In genomic region chr10:16737420-16737819, GRCh38 we compare ENCODE assay signal across 37 cellular contexts.
A peak's percentile ranks its signal among the peaks of the same experiment; 100 is the strongest.
DNase-seq lines count a peak whose midpoint lies in the region; ATAC-seq, FAIRE-seq and TF ChIP-seq lines count a peak whose summit lies in the region.
"Had no signal": no experiment of that assay in that cellular context is flagged by ENCODE, and none has a peak within 500 bp of the region (broad histone marks: within the 10 kb centered on the region; RNA-seq: fewer than 3 reads in every experiment).

No MANE protein-coding gene starts in this region.

- H3K27me3 ChIP-seq in K562 (ENCODE audit: control insufficient read depth in 2 of 2, insufficient read depth in 2 of 2, low read length in 2 of 2), result no peaks in the 10 kb centered on the region
- H3K27me3 ChIP-seq: BE2C; BLaER1; BLaER1 treated with 17β-estradiol and CSF1 and Interleukin-3, amounts not matched to agents 10 nM and 100 nM had no signal

- no peak for DNase-seq in K562 (ENCODE audit: extremely low read depth in 1 of 4, low spot score in 3 of 4)
- no peak for DNase-seq in endothelial cell (ENCODE audit: low spot score)
- no peak for DNase-seq in frontal cortex (ENCODE audit: low spot score in 2 of 2)
- no peak for DNase-seq in kidney
- no peak for DNase-seq in activated CD4-positive, alpha-beta T cell treated with anti-CD3 and anti-CD28 coated beads, Interleukin-2, amount 50 U/mL, for 48 hours
- DNase-seq in DMS153 treated with DMSO at 0.1 percent for 48 hours (lab: John Stamatoyannopoulos, UW; ENCODE audit: unreplicated experiment), result no peak
- DNase-seq in stimulated activated CD4-positive, alpha-beta T cell treated with anti-CD3 and anti-CD28 coated beads, Interleukin-12 subunit alpha, Interleukin-12 subunit beta, amount 100 ng/mL, for 4 hours, result no peak
- no peak for DNase-seq in amniotic stem cell (lab: John Stamatoyannopoulos, UW)
- DNase-seq: 8988T; ACHN; AML-193; BE2C; C1 segment of cervical spinal cord; Caco-2; Calu3; CD4-positive, alpha-beta memory T cell; CD4-positive, alpha-beta T cell; CD4-positive, CD25-positive, alpha-beta regulatory T cell; CD8-positive, alpha-beta memory T cell; CD8-positive, alpha-beta T cell; COR-L47; DMS 273 treated with DMSO at 0.1 percent for 48 hours; DMS153; DMS53; DMS79; DMS79 treated with DMSO at 0.1 percent for 48 hours; DND-41; EL had no signal

- no peak overlapping the region for H3K4me3 ChIP-seq in K562
- no peak overlapping the region for H3K4me3 ChIP-seq in kidney (ENCODE audit: low read length in 2 of 2)
- H3K4me3 ChIP-seq: A549; BLaER1; BLaER1 treated with 17β-estradiol and CSF1 and Interleukin-3, amounts not matched to agents 10 nM and 100 nM had no signal

- H4K20me1 ChIP-seq in K562 (replicated peaks; ENCODE audit: control insufficient read depth, insufficient read depth, low read length), result no peaks in the 10 kb centered on the region
- H4K20me1 ChIP-seq: BLaER1; BLaER1 treated with 17β-estradiol and CSF1 and Interleukin-3, amounts not matched to agents 10 nM and 100 nM had no signal

- FAIRE-seq in K562 (lab: Jason Lieb, UNC), result no peak
- peak; percentile 53 for FAIRE-seq in frontal cortex (lab: Jason Lieb, UNC)
- peak; percentile 47 for FAIRE-seq in kidney (lab: Jason Lieb, UNC)
- FAIRE-seq: A204.1, A549, D721Med had no signal

- no peak overlapping the region for H3K27ac Mint-ChIP-seq in endothelial cell (ENCODE audit: unreplicated experiment)
- H3K27ac Mint-ChIP-seq: B cell; CD14-positive monocyte; CD4-positive, alpha-beta memory T cell; CD4-positive, alpha-beta T cell; CD4-positive, CD25-positive, alpha-beta regulatory T cell; CD8-positive, alpha-beta T cell had no signal

- no peak for ATAC-seq in K562
- ATAC-seq: A549; CD8-positive, alpha-beta T cell had no signal

- H3K36me3 ChIP-seq in K562 (ENCODE audit: control insufficient read depth, insufficient read depth, low read length) (no peaks in the 10 kb centered on the region), kidney (ENCODE audit: control insufficient read depth in 1 of 2, insufficient read depth in 2 of 2, low read length in 2 of 2) (peaks cover 0 to 2% of the 10 kb centered on the region in 2 donors)
- H3K36me3 ChIP-seq: BE2C had no signal

- in situ Hi-C loops in K562 (cut with MboI), result no loop called here

- POLR2A ChIA-PET in K562 (lab: Yijun Ruan, JAX), result no interaction called here

- H3K9me3 Mint-ChIP-seq in endothelial cell (ENCODE audit: unreplicated experiment), result no peaks in the 10 kb centered on the region

- no peaks in the 10 kb centered on the region for H3K27me3 Mint-ChIP-seq in endothelial cell (ENCODE audit: unreplicated experiment)
- H3K27me3 Mint-ChIP-seq: B cell; CD4-positive, alpha-beta memory T cell; CD4-positive, alpha-beta T cell; CD4-positive, CD25-positive, alpha-beta regulatory T cell; CD8-positive, alpha-beta memory T cell had no signal

- H3K36me3 Mint-ChIP-seq in endothelial cell (ENCODE audit: low read depth, unreplicated experiment), result peaks cover 23% of the 10 kb centered on the region

- TF ChIP-seq CTCF in K562 (IDR thresholded peaks at IDR 0.05 in 2 of 3, conservative IDR thresholded peaks at IDR 0.05 in 1 of 3; ENCODE audit: insufficient read depth in 2 of 3, low read depth in 1 of 3, low read length in 3 of 3) (no peak), endothelial cell (IDR thresholded peaks at IDR 0.05; ENCODE audit: unreplicated experiment) (no peak), kidney (IDR thresholded peaks at IDR 0.05; ENCODE audit: borderline replicate concordance, extremely low read depth, insufficient read depth) (no peak)

- no peaks in the 10 kb centered on the region for H3K4me1 Mint-ChIP-seq in endothelial cell (ENCODE audit: unreplicated experiment)
- H3K4me1 Mint-ChIP-seq: B cell had no signal

- BruUV-seq in K562 (replicated peaks; lab: Mats Ljungman, UMichigan), result no TSS peak

- H3K27ac ChIP-seq in K562 (ENCODE audit: extremely low read depth, low read depth, low read length) (no peak overlapping the region), kidney (ENCODE audit: low read depth in 2 of 2, low read length in 2 of 2) (no peak overlapping the region)
- H3K27ac ChIP-seq: 22Rv1; A549; BLaER1; BLaER1 treated with 17β-estradiol and CSF1 and Interleukin-3, amounts not matched to agents 10 nM and 100 nM; C4-2B had no signal

- no peaks in the 10 kb centered on the region for H3K4me1 ChIP-seq in K562 (replicated peaks in 1 of 2; ENCODE audit: control insufficient read depth in 2 of 2, insufficient read depth in 2 of 2, low read length in 2 of 2)
- no peaks in the 10 kb centered on the region for H3K4me1 ChIP-seq in kidney (ENCODE audit: control insufficient read depth in 1 of 2, insufficient read depth in 1 of 2, low read depth in 1 of 2, low read length in 2 of 2)
- H3K4me1 ChIP-seq: A549, BE2C, BLaER1, Caco-2 had no signal

- no peaks in the 10 kb centered on the region for H3K9me3 ChIP-seq in K562 (replicated peaks; ENCODE audit: control insufficient read depth, insufficient read depth, low read depth, low read length)
- H3K9me3 ChIP-seq in kidney (ENCODE audit: control insufficient read depth in 1 of 2, low read length in 2 of 2), result no peaks in the 10 kb centered on the region
- H3K9me3 ChIP-seq: BE2C had no signal

- WGBS in K562 (ENCODE audit: insufficient coverage, low coverage, missing lambda C conversion rate), result 84% methylated on average over 2 of the region's 2 CpGs

- H3K4me3 Mint-ChIP-seq in endothelial cell (ENCODE audit: unreplicated experiment), result peak overlapping the region; percentile 18
- H3K4me3 Mint-ChIP-seq: B cell; CD14-positive monocyte; CD4-positive, alpha-beta T cell; CD4-positive, CD25-positive, alpha-beta regulatory T cell; CD8-positive, alpha-beta memory T cell; CD8-positive, alpha-beta T cell had no signal

- TF ChIP-seq EP300 in K562 (IDR thresholded peaks at IDR 0.05; ENCODE audit: low read length), result no peak

- no peaks in the 10 kb centered on the region for H3K9me1 ChIP-seq in K562 (ENCODE audit: control insufficient read depth, insufficient read depth, low read length)

- H2AFZ ChIP-seq in K562 (ENCODE audit: low read depth, low read length), result no peak overlapping the region

- intact Hi-C loops in K562 (cut with micrococcal nuclease), result no loop called here
- intact Hi-C loops in kidney (cut with DNase I), result no loop called here

- no peaks in the 10 kb centered on the region for H3K79me2 ChIP-seq in K562 (ENCODE audit: control insufficient read depth, insufficient read depth, low read length)

- TF ChIP-seq RAD21 in K562 (CRISPR knock-in tag; conservative IDR thresholded peaks at IDR 0.05 in 1 of 2, IDR thresholded peaks at IDR 0.05 in 1 of 2), result no peak

- CTCF ChIA-PET in K562 (lab: Yijun Ruan, JAX; ENCODE audit: low intra/inter-chr PET ratio), result no interaction called here

- no peak overlapping the region for H3K9ac ChIP-seq in K562 (ENCODE audit: insufficient read depth in 1 of 2, low read depth in 2 of 2, low read length in 2 of 2)
- no peak overlapping the region for H3K9ac ChIP-seq in kidney (ENCODE audit: low read length in 2 of 2)
- H3K9ac ChIP-seq: BLaER1; BLaER1 treated with 17β-estradiol and CSF1 and Interleukin-3, amounts not matched to agents 10 nM and 100 nM had no signal

- no peak overlapping the region for H3K4me2 ChIP-seq in K562 (ENCODE audit: insufficient read depth, low read length)
- H3K4me2 ChIP-seq: A549; BLaER1; BLaER1 treated with 17β-estradiol and CSF1 and Interleukin-3, amounts not matched to agents 10 nM and 100 nM had no signal

- no peak for TF ChIP-seq POLR2A in K562 (conservative IDR thresholded peaks at IDR 0.05)

TF ChIP-seq in K562, 482 proteins besides CTCF, POLR2A, EP300 and RAD21:
- no peak for TF ChIP-seq ZNF3 (CRISPR knock-in tag; IDR thresholded peaks at IDR 0.05)
- TF ChIP-seq ZNF507 (tag; conservative IDR thresholded peaks at IDR 0.05), result peak; percentile 91
TF ChIP-seq in K562: peak in this region for 1.
